In genomic region chr11:42976636-42977217, GRCh38 we compare ENCODE assay signal across 17 cellular contexts.
"Had no signal": no experiment of that assay in that cellular context is flagged by ENCODE, and none has a peak within 500 bp of the region (broad histone marks: within the 10 kb centered on the region; RNA-seq: fewer than 3 reads in every experiment).

No MANE protein-coding gene starts in this region.

- H3K27me3 ChIP-seq: cardiac muscle cell, thyroid gland, uterus had no signal

- H3K27me3 Mint-ChIP-seq: activated naive CD8-positive, alpha-beta T cell treated with anti-CD3 and anti-CD28 coated beads for 36 hours; effector memory CD8-positive, alpha-beta T cell had no signal

- DNase-seq: activated CD4-positive, alpha-beta T cell treated with anti-CD3 and anti-CD28 coated beads, Interleukin-2, amount 50 U/mL, for 1 hour; activated CD4-positive, CD25-positive, alpha-beta regulatory T cell treated with anti-CD3 and anti-CD28 coated beads, Interleukin-2, amount 50 U/mL, for 72 hours; activated naive CD8-positive, alpha-beta T cell treated with anti-CD3 and anti-CD28 coated beads for 36 hours; amniotic stem cell; effector memory CD8-positive, alpha-beta T cell; hippocampal formation; left colon; nephron progenitor cell; nucleus accumbens; stimulated activated CD4-positive, alpha-beta T cell treated with anti-CD3 and anti-CD28 coated beads, Interleukin-1b, Interleukin-23, amount 100 ng/mL, for 48 hours; stimulated activated CD8-positive, alpha-beta memory T cell treated with anti-CD3 and anti-CD28 coated beads, Interleukin-4, amount 100 ng/mL, for 48 hours; stimulated activated naive CD4-positive, alpha-beta T cell; T-helper 2 cell; thyroid gland; uterus had no signal

- ATAC-seq: effector memory CD8-positive, alpha-beta T cell; left colon had no signal

- H3K36me3 ChIP-seq: cardiac muscle cell, thyroid gland, uterus had no signal

- H3K4me1 ChIP-seq: thyroid gland, uterus had no signal

- H3K27ac ChIP-seq: cardiac muscle cell, thyroid gland, uterus, VCaP had no signal

- H3K4me1 Mint-ChIP-seq: activated naive CD8-positive, alpha-beta T cell treated with anti-CD3 and anti-CD28 coated beads for 36 hours had no signal

- H3K4me3 Mint-ChIP-seq: activated naive CD8-positive, alpha-beta T cell treated with anti-CD3 and anti-CD28 coated beads for 36 hours; effector memory CD8-positive, alpha-beta T cell; nephron progenitor cell had no signal

- H3K9me3 ChIP-seq: thyroid gland, uterus had no signal

- H3K36me3 Mint-ChIP-seq: activated naive CD8-positive, alpha-beta T cell treated with anti-CD3 and anti-CD28 coated beads for 36 hours had no signal

- H3K9me3 Mint-ChIP-seq: activated naive CD8-positive, alpha-beta T cell treated with anti-CD3 and anti-CD28 coated beads for 36 hours had no signal

- H3K4me3 ChIP-seq: cardiac muscle cell, thyroid gland, uterus had no signal
